Comparison of ENCODE assay signal across 31 cellular contexts in the genomic region with DNA sequence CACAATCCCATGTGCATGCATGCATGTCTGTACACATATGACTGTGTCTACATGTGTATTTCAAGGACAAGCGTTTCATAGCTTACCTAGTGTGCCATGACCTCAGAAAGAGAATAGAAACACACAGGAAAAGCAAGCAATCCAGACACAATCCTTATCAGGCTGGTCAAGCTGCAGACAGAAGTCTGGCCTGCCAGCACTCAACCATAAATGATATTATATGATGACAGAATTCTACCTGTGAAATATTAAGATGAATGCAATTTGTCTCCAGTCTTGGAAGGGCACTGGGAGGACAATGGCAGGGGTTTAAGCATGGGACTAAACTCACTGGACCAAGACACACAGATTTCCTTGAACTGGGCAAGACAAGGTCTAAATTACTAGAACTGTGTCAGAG.
"Had no signal": no experiment of that assay in that cellular context is flagged by ENCODE, and none has a peak within 500 bp of the region (broad histone marks: within the 10 kb centered on the region; RNA-seq: fewer than 3 reads in every experiment).

No MANE protein-coding gene starts in this region.

- H3K4me1 ChIP-seq: Peyer's patch, SJSA1 had no signal

- DNase-seq: activated CD4-positive, alpha-beta T cell treated with anti-CD3 and anti-CD28 coated beads, Interleukin-2, amount 10 ng/mL, durations not matched to agents 24 days and 14 days; activated CD4-positive, alpha-beta T cell treated with anti-CD3 and anti-CD28 coated beads, Interleukin-2, amount 50 U/mL, for 4 hours; activated CD4-positive, CD25-positive, alpha-beta regulatory T cell; activated CD8-positive, alpha-beta T cell treated with anti-CD3 and anti-CD28 coated beads for 36 hours; activated effector memory CD4-positive, alpha-beta T cell treated with anti-CD3 and anti-CD28 coated beads, Interleukin-2, amount 50 U/mL, for 16 hours; activated naive CD4-positive, alpha-beta T cell; activated naive CD4-positive, alpha-beta T cell treated with anti-CD3 and anti-CD28 coated beads, Interleukin-2, amount 50 U/mL, for 16 hours; activated naive CD8-positive, alpha-beta T cell treated with anti-CD3 and anti-CD28 coated beads for 36 hours; activated T-cell treated with anti-CD3 and anti-CD28 coated beads, Interleukin-2, amount 50 U/mL, for 1 hour; activated T-cell treated with anti-CD3 and anti-CD28 coated beads, Interleukin-2, amount 50 U/mL, for 72 hours; amniotic stem cell; aorta; brain microvascular endothelial cell; NCI-H1048; NCI-H1105 treated with DMSO at 0.1 percent for 48 hours; NCI-H1436 treated with DMSO at 0.1 percent for 48 hours; NCI-H1694 treated with DMSO at 0.1 percent for 48 hours; NCI-H2171 treated with DMSO at 0.1 percent for 48 hours; NCI-H226; NCI-H446 treated with DMSO at 0.1 percent for 48 hours; NCI-H524 treated with DMSO at 0.1 percent for 48 hours; PC-3; Peyer's patch; RPMI8226; SHP77 treated with DMSO at 0.1 percent for 48 hours; T1000; WERI-Rb-1 had no signal

- H3K27ac ChIP-seq: brain microvascular endothelial cell, cardiac muscle cell, Peyer's patch, SJSA1, WERI-Rb-1 had no signal

- H3K27me3 ChIP-seq: brain microvascular endothelial cell, cardiac muscle cell, Peyer's patch, SJSA1 had no signal

- H3K36me3 ChIP-seq: brain microvascular endothelial cell, cardiac muscle cell, Peyer's patch, SJSA1, WERI-Rb-1 had no signal

- ATAC-seq: activated CD8-positive, alpha-beta T cell treated with anti-CD3 and anti-CD28 coated beads for 36 hours; activated T-cell treated with anti-CD3 and anti-CD28 coated beads, Interleukin-2, amount 50 U/mL, for 72 hours; activated T-helper 17 cell treated with anti-CD3 and anti-CD28 coated beads, Interleukin-2, amount 50 U/mL, for 72 hours; K562; PC-3 had no signal

- H3K9me3 ChIP-seq: Peyer's patch, SJSA1 had no signal

- H3K4me3 ChIP-seq: cardiac muscle cell, K562, Peyer's patch, SJSA1 had no signal
